ENCODE assay signal across 24 cellular contexts in genomic region chr13:55627221-55627620, GRCh38.
"Had no signal": no experiment of that assay in that cellular context is flagged by ENCODE, and none has a peak within 500 bp of the region (broad histone marks: within the 10 kb centered on the region; RNA-seq: fewer than 3 reads in every experiment).

No MANE protein-coding gene starts in this region.

- DNase-seq: stimulated activated CD4-positive, alpha-beta T cell treated with anti-CD3 and anti-CD28 coated beads, Interleukin-2, amount 100 ng/mL, for 48 hours; stimulated activated CD4-positive, alpha-beta T cell treated with anti-CD3 and anti-CD28 coated beads, Interleukin-4, amount 100 ng/mL, for 1 hour; stimulated activated CD4-positive, alpha-beta T cell treated with anti-CD3 and anti-CD28 coated beads, Interleukin-4, amount 100 ng/mL, for 24 hours; stimulated activated CD4-positive, alpha-beta T cell treated with anti-CD3 and anti-CD28 coated beads, Interleukin-4, amount 100 ng/mL, for 4 hours; stimulated activated CD8-positive, alpha-beta memory T cell treated with anti-CD3 and anti-CD28 coated beads, Interleukin-4, amount 100 ng/mL, for 48 hours; stimulated activated naive B cell treated with anti-CD40 and anti-IgM and Interleukin-4, amounts not matched to agents 10 μg/mL and 1 μg/mL and 100 μg/mL, for 72 hours; stimulated activated naive CD4-positive, alpha-beta T cell; stimulated activated naive CD4-positive, alpha-beta T cell treated with Interleukin-2 at 50 U/mL for 16 hours; stimulated activated naive CD8-positive, alpha-beta T cell treated with anti-CD3 and anti-CD28 coated beads, Interleukin-15, amount 100 ng/mL, for 72 hours; stimulated activated naive CD8-positive, alpha-beta T cell treated with anti-CD3 and anti-CD28 coated beads, Interleukin-15, Interleukin-2, amounts not matched to agents 100 U/mL and 50 U/mL, for 24 hours; stomach; substantia nigra; testis; thyroid gland; tibial artery; transverse colon; trophoblast cell; upper lobe of left lung; upper lobe of right lung; uterus had no signal

- H3K27me3 ChIP-seq: stomach, suprapubic skin, testis, thyroid gland, tibial artery, tibial nerve, transverse colon, upper lobe of left lung, upper lobe of right lung, uterus, vagina had no signal

- H3K9me3 ChIP-seq: testis, thoracic aorta, thyroid gland, upper lobe of left lung, upper lobe of right lung, uterus, vagina had no signal

- H3K36me3 ChIP-seq: stomach, suprapubic skin, thoracic aorta, thyroid gland, tibial artery, tibial nerve, transverse colon, upper lobe of left lung, upper lobe of right lung, uterus, vagina had no signal

- H3K4me3 ChIP-seq: stomach, suprapubic skin, testis, thoracic aorta, thyroid gland, tibial artery, tibial nerve, transverse colon, upper lobe of left lung, upper lobe of right lung, uterus, vagina had no signal

- H3K27ac ChIP-seq: stomach, suprapubic skin, testis, thoracic aorta, thyroid gland, tibial artery, tibial nerve, transverse colon, upper lobe of left lung, upper lobe of right lung, uterus, vagina had no signal
